Comparison of ENCODE assay signal across 1 cellular context in the genomic region with DNA sequence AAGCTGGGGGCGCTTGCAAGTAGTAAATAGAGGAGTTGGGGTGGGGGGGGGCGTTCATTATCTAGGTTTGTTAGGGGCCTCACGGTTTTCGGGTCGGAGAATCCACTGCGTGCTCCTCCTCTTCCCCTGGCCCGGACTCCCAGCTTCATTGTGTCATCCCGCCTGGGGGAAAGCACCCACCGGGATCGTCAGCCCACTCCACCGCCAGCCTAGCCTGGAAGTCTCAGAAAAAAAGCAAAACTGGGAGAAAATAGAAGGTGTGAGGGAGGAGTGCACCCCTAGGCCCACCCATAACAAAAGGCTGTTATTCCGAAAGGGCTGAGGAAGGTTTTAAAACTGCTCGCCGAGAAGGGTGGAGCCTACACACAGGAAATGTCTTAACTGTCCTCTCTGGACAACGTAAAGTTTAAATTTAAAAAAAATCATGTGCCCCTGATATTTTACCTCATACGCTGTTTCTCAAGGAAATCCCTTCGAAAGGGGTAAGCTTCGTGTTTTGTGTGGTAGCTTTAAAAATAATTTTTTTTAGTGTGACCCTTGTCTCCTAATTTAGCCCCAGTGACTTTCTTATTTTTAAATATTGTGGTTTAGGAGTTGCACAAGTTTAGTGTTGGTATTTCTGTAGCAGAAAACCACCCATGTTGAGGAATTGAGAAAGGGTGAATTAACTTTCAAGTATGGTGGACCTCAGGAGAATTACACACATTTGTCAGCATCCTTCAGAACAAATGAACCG.
TF ChIP-seq lines count a peak whose summit lies in the region.

No MANE protein-coding gene starts in this region.

TF ChIP-seq in HepG2, 621 proteins besides CTCF, POLR2A, EP300 and RAD21 (continued from another document and continues in another):
- TF ChIP-seq, protein P1, sequence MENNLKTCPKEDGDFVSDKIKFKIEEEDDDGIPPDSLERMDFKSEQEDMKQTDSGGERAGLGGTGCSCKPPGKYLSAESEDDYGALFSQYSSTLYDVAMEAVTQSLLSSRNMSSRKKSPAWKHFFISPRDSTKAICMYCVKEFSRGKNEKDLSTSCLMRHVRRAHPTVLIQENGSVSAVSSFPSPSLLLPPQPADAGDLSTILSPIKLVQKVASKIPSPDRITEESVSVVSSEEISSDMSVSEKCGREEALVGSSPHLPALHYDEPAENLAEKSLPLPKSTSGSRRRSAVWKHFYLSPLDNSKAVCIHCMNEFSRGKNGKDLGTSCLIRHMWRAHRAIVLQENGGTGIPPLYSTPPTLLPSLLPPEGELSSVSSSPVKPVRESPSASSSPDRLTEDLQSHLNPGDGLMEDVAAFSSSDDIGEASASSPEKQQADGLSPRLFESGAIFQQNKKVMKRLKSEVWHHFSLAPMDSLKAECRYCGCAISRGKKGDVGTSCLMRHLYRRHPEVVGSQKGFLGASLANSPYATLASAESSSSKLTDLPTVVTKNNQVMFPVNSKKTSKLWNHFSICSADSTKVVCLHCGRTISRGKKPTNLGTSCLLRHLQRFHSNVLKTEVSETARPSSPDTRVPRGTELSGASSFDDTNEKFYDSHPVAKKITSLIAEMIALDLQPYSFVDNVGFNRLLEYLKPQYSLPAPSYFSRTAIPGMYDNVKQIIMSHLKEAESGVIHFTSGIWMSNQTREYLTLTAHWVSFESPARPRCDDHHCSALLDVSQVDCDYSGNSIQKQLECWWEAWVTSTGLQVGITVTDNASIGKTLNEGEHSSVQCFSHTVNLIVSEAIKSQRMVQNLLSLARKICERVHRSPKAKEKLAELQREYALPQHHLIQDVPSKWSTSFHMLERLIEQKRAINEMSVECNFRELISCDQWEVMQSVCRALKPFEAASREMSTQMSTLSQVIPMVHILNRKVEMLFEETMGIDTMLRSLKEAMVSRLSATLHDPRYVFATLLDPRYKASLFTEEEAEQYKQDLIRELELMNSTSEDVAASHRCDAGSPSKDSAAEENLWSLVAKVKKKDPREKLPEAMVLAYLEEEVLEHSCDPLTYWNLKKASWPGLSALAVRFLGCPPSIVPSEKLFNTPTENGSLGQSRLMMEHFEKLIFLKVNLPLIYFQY (CRISPR knock-in tag; IDR thresholded peaks at IDR 0.05; ENCODE audit: borderline replicate concordance): no peak
- TF ChIP-seq, protein P2, sequence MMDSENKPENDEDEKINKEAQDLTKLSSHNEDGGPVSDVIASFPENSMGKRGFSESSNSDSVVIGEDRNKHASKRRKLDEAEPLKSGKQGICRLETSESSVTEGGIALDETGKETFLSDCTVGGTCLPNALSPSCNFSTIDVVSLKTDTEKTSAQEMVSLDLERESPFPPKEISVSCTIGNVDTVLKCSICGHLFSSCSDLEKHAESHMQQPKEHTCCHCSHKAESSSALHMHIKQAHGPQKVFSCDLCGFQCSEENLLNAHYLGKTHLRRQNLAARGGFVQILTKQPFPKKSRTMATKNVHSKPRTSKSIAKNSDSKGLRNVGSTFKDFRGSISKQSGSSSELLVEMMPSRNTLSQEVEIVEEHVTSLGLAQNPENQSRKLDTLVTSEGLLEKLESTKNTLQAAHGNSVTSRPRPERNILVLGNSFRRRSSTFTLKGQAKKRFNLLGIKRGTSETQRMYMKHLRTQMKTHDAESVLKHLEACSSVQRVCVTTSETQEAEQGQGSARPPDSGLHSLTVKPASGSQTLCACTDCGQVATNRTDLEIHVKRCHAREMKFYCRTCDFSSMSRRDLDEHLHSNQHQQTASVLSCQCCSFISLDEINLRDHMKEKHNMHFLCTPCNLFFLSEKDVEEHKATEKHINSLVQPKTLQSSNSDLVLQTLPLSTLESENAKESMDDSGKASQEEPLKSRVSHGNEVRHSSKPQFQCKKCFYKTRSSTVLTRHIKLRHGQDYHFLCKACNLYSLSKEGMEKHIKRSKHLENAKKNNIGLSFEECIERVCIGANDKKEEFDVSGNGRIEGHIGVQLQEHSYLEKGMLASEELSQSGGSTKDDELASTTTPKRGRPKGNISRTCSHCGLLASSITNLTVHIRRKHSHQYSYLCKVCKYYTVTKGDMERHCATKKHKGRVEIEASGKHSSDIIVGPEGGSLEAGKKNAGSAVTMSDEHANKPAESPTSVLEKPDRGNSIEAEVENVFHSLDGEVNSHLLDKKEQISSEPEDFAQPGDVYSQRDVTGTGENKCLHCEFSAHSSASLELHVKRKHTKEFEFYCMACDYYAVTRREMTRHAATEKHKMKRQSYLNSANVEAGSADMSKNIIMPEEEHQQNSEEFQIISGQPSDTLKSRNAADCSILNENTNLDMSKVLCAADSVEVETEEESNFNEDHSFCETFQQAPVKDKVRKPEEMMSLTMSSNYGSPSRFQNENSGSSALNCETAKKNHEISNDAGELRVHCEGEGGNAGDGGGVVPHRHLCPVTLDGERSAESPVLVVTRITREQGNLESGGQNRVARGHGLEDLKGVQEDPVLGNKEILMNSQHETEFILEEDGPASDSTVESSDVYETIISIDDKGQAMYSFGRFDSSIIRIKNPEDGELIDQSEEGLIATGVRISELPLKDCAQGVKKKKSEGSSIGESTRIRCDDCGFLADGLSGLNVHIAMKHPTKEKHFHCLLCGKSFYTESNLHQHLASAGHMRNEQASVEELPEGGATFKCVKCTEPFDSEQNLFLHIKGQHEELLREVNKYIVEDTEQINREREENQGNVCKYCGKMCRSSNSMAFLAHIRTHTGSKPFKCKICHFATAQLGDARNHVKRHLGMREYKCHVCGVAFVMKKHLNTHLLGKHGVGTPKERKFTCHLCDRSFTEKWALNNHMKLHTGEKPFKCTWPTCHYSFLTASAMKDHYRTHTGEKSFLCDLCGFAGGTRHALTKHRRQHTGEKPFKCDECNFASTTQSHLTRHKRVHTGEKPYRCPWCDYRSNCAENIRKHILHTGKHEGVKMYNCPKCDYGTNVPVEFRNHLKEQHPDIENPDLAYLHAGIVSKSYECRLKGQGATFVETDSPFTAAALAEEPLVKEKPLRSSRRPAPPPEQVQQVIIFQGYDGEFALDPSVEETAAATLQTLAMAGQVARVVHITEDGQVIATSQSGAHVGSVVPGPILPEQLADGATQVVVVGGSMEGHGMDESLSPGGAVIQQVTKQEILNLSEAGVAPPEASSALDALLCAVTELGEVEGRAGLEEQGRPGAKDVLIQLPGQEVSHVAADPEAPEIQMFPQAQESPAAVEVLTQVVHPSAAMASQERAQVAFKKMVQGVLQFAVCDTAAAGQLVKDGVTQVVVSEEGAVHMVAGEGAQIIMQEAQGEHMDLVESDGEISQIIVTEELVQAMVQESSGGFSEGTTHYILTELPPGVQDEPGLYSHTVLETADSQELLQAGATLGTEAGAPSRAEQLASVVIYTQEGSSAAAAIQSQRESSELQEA (CRISPR knock-in tag; IDR thresholded peaks at IDR 0.05; ENCODE audit: not compliant biosample characterization): no peak
- no peak for TF ChIP-seq HNF4A (CRISPR knock-in tag; IDR thresholded peaks at IDR 0.05)
- TF ChIP-seq DNMT1 (CRISPR knock-in tag; IDR thresholded peaks at IDR 0.05): no peak
- no peak; the same call in 1 of the 2 replicates for TF ChIP-seq ZNF232 (CRISPR knock-in tag; IDR thresholded peaks at IDR 0.05; ENCODE audit: borderline replicate concordance)
- TF ChIP-seq ZNF138 (CRISPR knock-in tag; IDR thresholded peaks at IDR 0.05; ENCODE audit: low read depth): 0 out of 2 replicates have a peak, but pooled peaks have one; percentile 42
- no peak for TF ChIP-seq MAZ (IDR thresholded peaks at IDR 0.05; ENCODE audit: borderline replicate concordance, low read depth, low read length)
- TF ChIP-seq MAZ (CRISPR knock-in tag; IDR thresholded peaks at IDR 0.05; ENCODE audit: low read depth): no peak
- TF ChIP-seq TCF12 (IDR thresholded peaks at IDR 0.05): no peak
- no peak for TF ChIP-seq TCF12 (CRISPR knock-in tag; IDR thresholded peaks at IDR 0.05)
- no peak for TF ChIP-seq ISL2 (CRISPR knock-in tag; IDR thresholded peaks at IDR 0.05)
- no peak for TF ChIP-seq RBAK (CRISPR knock-in tag; IDR thresholded peaks at IDR 0.05)
- no peak for TF ChIP-seq CENPX (CRISPR knock-in tag; IDR thresholded peaks at IDR 0.05)
- TF ChIP-seq POLR2AphosphoS2 (IDR thresholded peaks at IDR 0.05; ENCODE audit: low read depth, low read length): no peak
- TF ChIP-seq YEATS4 (CRISPR knock-in tag; IDR thresholded peaks at IDR 0.05; ENCODE audit: borderline replicate concordance): no peak
- no peak for TF ChIP-seq NFKBIZ (CRISPR knock-in tag; IDR thresholded peaks at IDR 0.05)
- TF ChIP-seq ZNF30 (CRISPR knock-in tag; IDR thresholded peaks at IDR 0.05): no peak
- no peak; the same call in 1 of the 2 replicates for TF ChIP-seq ZNF431 (CRISPR knock-in tag; IDR thresholded peaks at IDR 0.05; ENCODE audit: borderline replicate concordance, low read depth)
- no peak for TF ChIP-seq HNRNPUL1 (IDR thresholded peaks at IDR 0.05; ENCODE audit: low read depth, low read length)
- TF ChIP-seq, protein P3, sequence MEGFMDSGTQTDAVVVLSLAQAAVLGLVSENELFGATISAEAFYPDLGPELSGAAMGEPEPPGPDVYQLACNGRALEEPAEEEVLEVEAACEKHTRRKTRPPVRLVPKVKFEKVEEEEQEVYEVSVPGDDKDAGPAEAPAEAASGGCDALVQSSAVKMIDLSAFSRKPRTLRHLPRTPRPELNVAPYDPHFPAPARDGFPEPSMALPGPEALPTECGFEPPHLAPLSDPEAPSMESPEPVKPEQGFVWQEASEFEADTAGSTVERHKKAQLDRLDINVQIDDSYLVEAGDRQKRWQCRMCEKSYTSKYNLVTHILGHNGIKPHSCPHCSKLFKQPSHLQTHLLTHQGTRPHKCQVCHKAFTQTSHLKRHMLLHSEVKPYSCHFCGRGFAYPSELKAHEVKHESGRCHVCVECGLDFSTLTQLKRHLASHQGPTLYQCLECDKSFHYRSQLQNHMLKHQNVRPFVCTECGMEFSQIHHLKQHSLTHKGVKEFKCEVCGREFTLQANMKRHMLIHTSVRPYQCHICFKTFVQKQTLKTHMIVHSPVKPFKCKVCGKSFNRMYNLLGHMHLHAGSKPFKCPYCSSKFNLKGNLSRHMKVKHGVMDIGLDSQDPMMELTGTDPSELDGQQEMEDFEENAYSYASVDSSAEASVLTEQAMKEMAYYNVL (CRISPR knock-in tag; IDR thresholded peaks at IDR 0.05; ENCODE audit: borderline replicate concordance): no peak
- TF ChIP-seq ARID2 (CRISPR knock-in tag; IDR thresholded peaks at IDR 0.05; ENCODE audit: borderline replicate concordance): no peak
- no peak for TF ChIP-seq ZNF780A (CRISPR knock-in tag; IDR thresholded peaks at IDR 0.05)
- TF ChIP-seq, protein P4, sequence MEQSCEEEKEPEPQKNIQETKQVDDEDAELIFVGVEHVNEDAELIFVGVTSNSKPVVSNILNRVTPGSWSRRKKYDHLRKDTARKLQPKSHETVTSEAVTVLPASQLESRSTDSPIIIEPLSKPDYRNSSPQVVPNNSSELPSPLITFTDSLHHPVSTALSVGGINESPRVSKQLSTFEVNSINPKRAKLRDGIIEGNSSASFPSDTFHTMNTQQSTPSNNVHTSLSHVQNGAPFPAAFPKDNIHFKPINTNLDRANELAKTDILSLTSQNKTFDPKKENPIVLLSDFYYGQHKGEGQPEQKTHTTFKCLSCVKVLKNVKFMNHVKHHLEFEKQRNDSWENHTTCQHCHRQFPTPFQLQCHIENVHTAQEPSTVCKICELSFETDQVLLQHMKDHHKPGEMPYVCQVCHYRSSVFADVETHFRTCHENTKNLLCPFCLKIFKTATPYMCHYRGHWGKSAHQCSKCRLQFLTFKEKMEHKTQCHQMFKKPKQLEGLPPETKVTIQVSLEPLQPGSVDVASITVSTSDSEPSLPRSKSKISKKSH (CRISPR knock-in tag; IDR thresholded peaks at IDR 0.05; ENCODE audit: borderline replicate concordance): no peak
- TF ChIP-seq MIER3 (CRISPR knock-in tag; IDR thresholded peaks at IDR 0.05; ENCODE audit: borderline replicate concordance): no peak
- TF ChIP-seq ZNF687 (CRISPR knock-in tag; IDR thresholded peaks at IDR 0.05): peak; percentile 59
- TF ChIP-seq ARNT2 (CRISPR knock-in tag; IDR thresholded peaks at IDR 0.05; ENCODE audit: low read depth): no peak; the same call in 1 of the 2 replicates
- TF ChIP-seq FOXK2 (IDR thresholded peaks at IDR 0.05): no peak
